Comparison of ENCODE assay signal across 24 cellular contexts in genomic region chr9:87469833-87470465, GRCh38. TPM values are rescaled to one million over a fixed set of nuclear protein-coding genes. Genes with fewer than 3 reads are reported as not detected.
DNase-seq lines count a peak whose midpoint lies in the region; ATAC-seq and TF ChIP-seq lines count a peak whose summit lies in the region.
"Had no signal": no experiment of that assay in that cellular context is flagged by ENCODE, and none has a peak within 500 bp of the region (broad histone marks: within the 10 kb centered on the region; RNA-seq: fewer than 3 reads in every experiment).

No MANE protein-coding gene starts in this region.

- H3K9me3 ChIP-seq in endodermal cell (ENCODE audit: control insufficient read depth, low read length) (no peaks in the 10 kb centered on the region), upper lobe of right lung (no peaks in the 10 kb centered on the region), SK-N-SH (no peaks in the 10 kb centered on the region)
- H3K9me3 ChIP-seq: BLaER1 treated with 17β-estradiol and CSF1 and Interleukin-3, amounts not matched to agents 10 nM and 100 nM had no signal

- ATAC-seq in upper lobe of right lung (peak; percentile 28), GM18907 (IDR thresholded peaks at IDR 0.05; ENCODE audit: unreplicated experiment) (no peak)
- ATAC-seq: HCT116 had no signal

- H3K9ac ChIP-seq in endodermal cell (ENCODE audit: extremely low read depth, low read length, poor library complexity, severe bottlenecking) (peak overlapping the region; percentile 19), SK-N-SH (no peak overlapping the region)
- H3K9ac ChIP-seq: BLaER1 treated with 17β-estradiol and CSF1 and Interleukin-3, amounts not matched to agents 10 nM and 100 nM had no signal

- no peak for TF ChIP-seq RAD21 in SK-N-SH (IDR thresholded peaks at IDR 0.05; ENCODE audit: low read length)

- peaks cover 2% of the 10 kb centered on the region for H3K9me3 Mint-ChIP-seq in endodermal cell
- no peaks in the 10 kb centered on the region for H3K9me3 Mint-ChIP-seq in T-helper 2 cell treated with Interferon-gamma antibody and Interleukin-4, amounts not matched to agents 5 μg/mL and 100 μg/mL, for 36 hours
- H3K9me3 Mint-ChIP-seq: CD4-positive, alpha-beta memory T cell had no signal

- H3K27ac ChIP-seq in endodermal cell (ENCODE audit: low read depth, low read length) (no peak overlapping the region), upper lobe of right lung (no peak overlapping the region), SK-N-SH (ENCODE audit: low read depth in 2 of 2, low read length in 1 of 2) (no peak overlapping the region)
- H3K27ac ChIP-seq: 22Rv1; BLaER1 treated with 17β-estradiol and CSF1 and Interleukin-3, amounts not matched to agents 10 nM and 100 nM; PC-9; SK-N-MC had no signal

- H3F3A ChIP-seq in SK-N-SH (replicated peaks; ENCODE audit: insufficient read depth), result no peaks in the 10 kb centered on the region

- H3K4me3 Mint-ChIP-seq in endodermal cell, result no peak overlapping the region
- H3K4me3 Mint-ChIP-seq in T-helper 2 cell treated with Interferon-gamma antibody and Interleukin-4, amounts not matched to agents 5 μg/mL and 100 μg/mL, for 36 hours, result no peak overlapping the region
- H3K4me3 Mint-ChIP-seq: CD4-positive, alpha-beta memory T cell had no signal

- no peak overlapping the region for H3K27ac Mint-ChIP-seq in endodermal cell
- no peak overlapping the region for H3K27ac Mint-ChIP-seq in T-helper 2 cell treated with Interferon-gamma antibody and Interleukin-4, amounts not matched to agents 5 μg/mL and 100 μg/mL, for 36 hours
- H3K27ac Mint-ChIP-seq: CD4-positive, alpha-beta memory T cell had no signal

- POLR2A ChIA-PET in SK-N-SH (lab: Yijun Ruan, JAX), result no interaction called here

- no peak overlapping the region for H2AFZ ChIP-seq in SK-N-SH (ENCODE audit: low read depth)
- H2AFZ ChIP-seq: PC-9 had no signal

- H3K4me1 Mint-ChIP-seq in endodermal cell, result peaks cover 33% of the 10 kb centered on the region
- H3K4me1 Mint-ChIP-seq in T-helper 2 cell treated with Interferon-gamma antibody and Interleukin-4, amounts not matched to agents 5 μg/mL and 100 μg/mL, for 36 hours (ENCODE audit: low read depth), result no peaks in the 10 kb centered on the region
- H3K4me1 Mint-ChIP-seq: CD4-positive, alpha-beta memory T cell had no signal

- H3K27me3 Mint-ChIP-seq in endodermal cell (ENCODE audit: insufficient read depth), result no peaks in the 10 kb centered on the region
- no peaks in the 10 kb centered on the region for H3K27me3 Mint-ChIP-seq in T-helper 2 cell treated with Interferon-gamma antibody and Interleukin-4, amounts not matched to agents 5 μg/mL and 100 μg/mL, for 36 hours (ENCODE audit: low read depth)

- no peak overlapping the region for H3K4me3 ChIP-seq in endodermal cell (ENCODE audit: low read length)
- H3K4me3 ChIP-seq in upper lobe of right lung, result no peak overlapping the region
- H3K4me3 ChIP-seq in SK-N-SH (ENCODE audit: low read depth in 2 of 2, low read length in 1 of 2), result no peak overlapping the region
- H3K4me3 ChIP-seq: BLaER1 treated with 17β-estradiol and CSF1 and Interleukin-3, amounts not matched to agents 10 nM and 100 nM; PC-9; SK-N-MC had no signal

- intact Hi-C loops in upper lobe of right lung (cut with DNase I), result no loop called here

- no peaks in the 10 kb centered on the region for H3K9me2 ChIP-seq in SK-N-SH

- TF ChIP-seq CTCF in endodermal cell (conservative IDR thresholded peaks at IDR 0.05) (no peak), upper lobe of right lung (IDR thresholded peaks at IDR 0.05) (no peak), SK-N-SH (IDR thresholded peaks at IDR 0.05) (no peak)

- no peak for TF ChIP-seq EP300 in SK-N-SH (IDR thresholded peaks at IDR 0.05; ENCODE audit: borderline replicate concordance in 1 of 2, low read depth in 1 of 2, low read length in 1 of 2)

- no peak overlapping the region for H3K4me2 ChIP-seq in SK-N-SH
- H3K4me2 ChIP-seq: BLaER1 treated with 17β-estradiol and CSF1 and Interleukin-3, amounts not matched to agents 10 nM and 100 nM; PC-9 had no signal

- H3K36me3 ChIP-seq in endodermal cell (ENCODE audit: control insufficient read depth, insufficient read depth, low read length), result no peaks in the 10 kb centered on the region
- H3K36me3 ChIP-seq in upper lobe of right lung, result no peaks in the 10 kb centered on the region
- no peaks in the 10 kb centered on the region for H3K36me3 ChIP-seq in SK-N-SH (replicated peaks in 1 of 2; ENCODE audit: control insufficient read depth in 1 of 2, insufficient read depth in 2 of 2, low read length in 1 of 2)
- H3K36me3 ChIP-seq: BLaER1 treated with 17β-estradiol and CSF1 and Interleukin-3, amounts not matched to agents 10 nM and 100 nM had no signal

- H3K36me3 Mint-ChIP-seq in endodermal cell (ENCODE audit: low read depth), result no peaks in the 10 kb centered on the region
- no peaks in the 10 kb centered on the region for H3K36me3 Mint-ChIP-seq in T-helper 2 cell treated with Interferon-gamma antibody and Interleukin-4, amounts not matched to agents 5 μg/mL and 100 μg/mL, for 36 hours (ENCODE audit: low read depth)
- H3K36me3 Mint-ChIP-seq: CD4-positive, alpha-beta memory T cell had no signal

- H3K79me2 ChIP-seq in SK-N-SH (ENCODE audit: insufficient read depth), result no peaks in the 10 kb centered on the region

- H3K4me1 ChIP-seq in endodermal cell (ENCODE audit: control insufficient read depth, insufficient read depth, low read length), result peaks cover 21% of the 10 kb centered on the region
- H3K4me1 ChIP-seq in upper lobe of right lung, result peaks cover 3% of the 10 kb centered on the region
- H3K4me1 ChIP-seq in SK-N-SH (ENCODE audit: control insufficient read depth in 1 of 2, insufficient read depth in 2 of 2, low read depth in 1 of 2, low read length in 1 of 2), result peaks cover 0 to 2% of the 10 kb centered on the region in 2 experiments; a peak in 1 of 4 replicates
- H3K4me1 ChIP-seq: BLaER1 treated with 17β-estradiol and CSF1 and Interleukin-3, amounts not matched to agents 10 nM and 100 nM had no signal

- WGBS in endodermal cell (ENCODE audit: insufficient coverage in 1 of 2, insufficient read length in 1 of 2), 2 experiments, result 64 to 80% methylated on average over 3 of the region's 3 CpGs
- WGBS in SK-N-SH (ENCODE audit: low lambda C conversion rate), result 19% methylated on average over 3 of the region's 3 CpGs

- peak in 2 of 3 experiments; percentile 33 to 78 for DNase-seq in NCI-H1417 (lab: John Stamatoyannopoulos, UW)
- DNase-seq in NCI-H1417 treated with DMSO at 0.1 percent for 48 hours (lab: John Stamatoyannopoulos, UW), result no peak
- DNase-seq in NCI-H69 (lab: John Stamatoyannopoulos, UW), result peak; percentile 58
- DNase-seq in endodermal cell, result no peak
- DNase-seq in upper lobe of right lung, result no peak
- DNase-seq in SK-N-SH, result no peak
- no peak for DNase-seq in T-helper 2 cell treated with Interferon-gamma antibody and Interleukin-4, amounts not matched to agents 5 μg/mL and 100 μg/mL, for 36 hours (ENCODE audit: low spot score)
- DNase-seq: ACHN; CD4-positive, alpha-beta memory T cell; DND-41; IMR-90; NCI-H1105; NCI-H1694; NCI-H2107; NCI-H510A; PC-9; RPMI8226; SHP77 treated with DMSO at 0.1 percent for 48 hours had no signal

- H4K20me1 ChIP-seq in SK-N-SH (ENCODE audit: insufficient read depth), result no peaks in the 10 kb centered on the region
- H4K20me1 ChIP-seq: BLaER1 treated with 17β-estradiol and CSF1 and Interleukin-3, amounts not matched to agents 10 nM and 100 nM had no signal

- CTCF ChIA-PET in SK-N-SH (lab: Yijun Ruan, JAX), result no interaction called here

- H3K27me3 ChIP-seq in endodermal cell (ENCODE audit: control insufficient read depth, insufficient read depth, low read length, poor library complexity, severe bottlenecking), result no peaks in the 10 kb centered on the region
- H3K27me3 ChIP-seq in upper lobe of right lung, result no peaks in the 10 kb centered on the region
- no peaks in the 10 kb centered on the region for H3K27me3 ChIP-seq in SK-N-SH (ENCODE audit: insufficient read depth)
- H3K27me3 ChIP-seq: BLaER1 treated with 17β-estradiol and CSF1 and Interleukin-3, amounts not matched to agents 10 nM and 100 nM had no signal

TF ChIP-seq in SK-N-SH, 30 proteins besides CTCF, POLR2A, EP300 and RAD21:
- TF ChIP-seq GABPA (IDR thresholded peaks at IDR 0.05; ENCODE audit: low read depth) (no peak), MAX (IDR thresholded peaks at IDR 0.05; ENCODE audit: low read depth) (no peak)
- TF ChIP-seq, protein P1, sequence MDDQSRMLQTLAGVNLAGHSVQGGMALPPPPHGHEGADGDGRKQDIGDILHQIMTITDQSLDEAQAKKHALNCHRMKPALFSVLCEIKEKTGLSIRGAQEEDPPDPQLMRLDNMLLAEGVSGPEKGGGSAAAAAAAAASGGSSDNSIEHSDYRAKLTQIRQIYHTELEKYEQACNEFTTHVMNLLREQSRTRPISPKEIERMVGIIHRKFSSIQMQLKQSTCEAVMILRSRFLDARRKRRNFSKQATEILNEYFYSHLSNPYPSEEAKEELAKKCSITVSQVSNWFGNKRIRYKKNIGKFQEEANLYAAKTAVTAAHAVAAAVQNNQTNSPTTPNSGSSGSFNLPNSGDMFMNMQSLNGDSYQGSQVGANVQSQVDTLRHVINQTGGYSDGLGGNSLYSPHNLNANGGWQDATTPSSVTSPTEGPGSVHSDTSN (IDR thresholded peaks at IDR 0.05), result no peak

RNA-seq across cellular contexts. Expression of gene DAPK1, which starts 27.7 kb away (rescaled TPM):
- total RNA-seq in endodermal cell, result 100 to 1,000 TPM; 117 to 139 TPM
- polyA plus RNA-seq in endodermal cell (2013, experiment 1 of 2), result 39.1 TPM
- polyA plus RNA-seq in endodermal cell (2013, experiment 2 of 2), result 33.2 TPM
- 168 TPM for total RNA-seq in upper lobe of right lung
- polyA plus RNA-seq in SK-N-SH (2012; rRNA removed), result 0.61 and 0.70 TPM in 2 replicates
- 0.46 and 0.89 TPM in 2 replicates for polyA plus RNA-seq in SK-N-SH (2012; cell fraction: cytosol; rRNA removed)
- 1.1 and 1.8 TPM in 2 replicates for polyA plus RNA-seq in SK-N-SH (2012; cell fraction: nucleus; rRNA removed)
- total RNA-seq: G401 had no signal
- polyA plus RNA-seq: CD4-positive, alpha-beta memory T cell had no signal

Comparison
In these comparisons a context has a peak if more than half of its experiments do, and no peak if none do; other contexts are left out.
1. DNase-seq: peak in NCI-H1417 (2 of 3) and NCI-H69 (single experiment); none in NCI-H1417 treated with DMSO at 0.1 percent for 48 hours (single experiment), endodermal cell (single experiment), upper lobe of right lung (single experiment), SK-N-SH (single experiment) and T-helper 2 cell treated with Interferon-gamma antibody and Interleukin-4, amounts not matched to agents 5 μg/mL and 100 μg/mL, for 36 hours (single experiment).